ENCODE assay signal across 20 cellular contexts in genomic region chr7:95905165-95905564, GRCh38.
DNase-seq lines count a peak whose midpoint lies in the region; ATAC-seq and TF ChIP-seq lines count a peak whose summit lies in the region.
"Had no signal": no experiment of that assay in that cellular context is flagged by ENCODE, and none has a peak within 500 bp of the region (broad histone marks: within the 10 kb centered on the region; RNA-seq: fewer than 3 reads in every experiment).

No MANE protein-coding gene starts in this region.

- H2BK12ac ChIP-seq in mesenchymal stem cell (ENCODE audit: low read length in 2 of 2), result no peak overlapping the region

- no peak overlapping the region for H3K23ac ChIP-seq in mesenchymal stem cell (ENCODE audit: low read length in 2 of 2)

- H3K27me3 ChIP-seq in GM23248 (replicated peaks; ENCODE audit: insufficient read depth) (0 out of 2 replicates have a peak, but pooled peaks cover 3% of the 10 kb centered on the region), endodermal cell (ENCODE audit: control insufficient read depth, insufficient read depth, low read length, poor library complexity, severe bottlenecking) (no peaks in the 10 kb centered on the region), mesenchymal stem cell (ENCODE audit: control insufficient read depth in 1 of 2, insufficient read depth in 1 of 2, low read length in 2 of 2) (no peaks in the 10 kb centered on the region), colonic mucosa (no peaks in the 10 kb centered on the region), aorta (ENCODE audit: control insufficient read depth in 1 of 2, insufficient read depth in 2 of 2, low read length in 1 of 2) (no peaks in the 10 kb centered on the region)
- H3K27me3 ChIP-seq: BE2C had no signal

- no peak overlapping the region for H3K4me3 Mint-ChIP-seq in endodermal cell
- H3K4me3 Mint-ChIP-seq: dendritic cell treated with granulocyte-macrophage colony-stimulating factor and Interleukin-4, amounts not matched to agents 40 ng/mL and 50 ng/mL, for 4 days; stimulated activated effector memory CD8-positive, alpha-beta T cell treated with anti-CD3 and anti-CD28 coated beads, Interleukin-12 subunit alpha, Interleukin-12 subunit beta, amount 100 ng/mL, for 72 hours; T-helper 2 cell treated with Interferon-gamma antibody and Interleukin-4, amounts not matched to agents 5 μg/mL and 100 μg/mL, for 36 hours had no signal

- H3K36me3 Mint-ChIP-seq in endodermal cell (ENCODE audit: low read depth), result no peaks in the 10 kb centered on the region
- H3K36me3 Mint-ChIP-seq: stimulated activated effector memory CD8-positive, alpha-beta T cell treated with anti-CD3 and anti-CD28 coated beads, Interleukin-12 subunit alpha, Interleukin-12 subunit beta, amount 100 ng/mL, for 72 hours had no signal

- no peaks in the 10 kb centered on the region for H3K79me2 ChIP-seq in GM23248 (ENCODE audit: insufficient read depth)

- in situ Hi-C loops in GM23248 (cut with MboI), result loop anchor here (10.0 to 25.0 kb wide), 2 partner anchors 1140 to 1932 kb away; no protein-coding TSS in a partner anchor

- no peak for TF ChIP-seq CTCF in endodermal cell (conservative IDR thresholded peaks at IDR 0.05)
- TF ChIP-seq CTCF in colonic mucosa (IDR thresholded peaks at IDR 0.05), result no peak

- no peaks in the 10 kb centered on the region for H3F3A ChIP-seq in GM23248 (ENCODE audit: insufficient read depth)

- H2BK15ac ChIP-seq in mesenchymal stem cell (ENCODE audit: low read depth, poor library complexity, severe bottlenecking), result no peak overlapping the region

- H3K9me2 ChIP-seq in GM23248 (ENCODE audit: insufficient read depth), result 0 out of 2 replicates have a peak, but pooled peaks cover 4% of the 10 kb centered on the region

- no peak overlapping the region for H3K18ac ChIP-seq in mesenchymal stem cell (ENCODE audit: low read depth in 1 of 2, low read length in 2 of 2)

- no peaks in the 10 kb centered on the region for H3K9me3 Mint-ChIP-seq in endodermal cell
- H3K9me3 Mint-ChIP-seq: dendritic cell treated with granulocyte-macrophage colony-stimulating factor and Interleukin-4, amounts not matched to agents 40 ng/mL and 50 ng/mL, for 4 days; stimulated activated effector memory CD8-positive, alpha-beta T cell treated with anti-CD3 and anti-CD28 coated beads, Interleukin-12 subunit alpha, Interleukin-12 subunit beta, amount 100 ng/mL, for 72 hours; T-helper 2 cell treated with Interferon-gamma antibody and Interleukin-4, amounts not matched to agents 5 μg/mL and 100 μg/mL, for 36 hours had no signal

- DNase-seq in GM23248 (peak; percentile 36), OCI-M1 (lab: John Stamatoyannopoulos, UW) (peak; percentile 45), endodermal cell (peak; percentile 65), mesenchymal stem cell (peak; percentile 21), colonic mucosa (no peak), aorta (no peak)
- no peak for DNase-seq in activated naive CD4-positive, alpha-beta T cell treated with Interleukin-2 at 50 U/mL for 16 hours
- DNase-seq: activated CD4-positive, CD25-positive, alpha-beta regulatory T cell treated with anti-CD3 and anti-CD28 coated beads, Interleukin-2, amount 50 U/mL, for 72 hours; activated gamma-delta T cell treated with Interleukin-2 at 50 U/mL for 16 hours; BE2C; glutamatergic neuron; GOT3; KBM-7; NCI-H1417 treated with DMSO at 0.1 percent for 48 hours; NCI-H2171 treated with DMSO at 0.1 percent for 48 hours; SHP77 had no signal

- H2BK120ac ChIP-seq in mesenchymal stem cell (ENCODE audit: low read depth, low read length), result no peak overlapping the region

- 14 to 16% methylated on average over 3 of the region's 3 CpGs for WGBS in GM23248 (ENCODE audit: low coverage in 1 of 2, low lambda C conversion rate in 2 of 2, missing lambda C conversion rate in 2 of 2), 2 experiments
- 57 to 58% methylated on average over 3 of the region's 3 CpGs for WGBS in endodermal cell (ENCODE audit: insufficient coverage in 1 of 2, insufficient read length in 1 of 2), 2 experiments
- 49% methylated on average over 3 of the region's 3 CpGs for WGBS in mesenchymal stem cell
- 31 to 32% methylated on average over 3 of the region's 3 CpGs for WGBS in aorta, 2 donors

- H3K9ac ChIP-seq in GM23248, result no peak overlapping the region
- no peak overlapping the region for H3K9ac ChIP-seq in endodermal cell (ENCODE audit: extremely low read depth, low read length, poor library complexity, severe bottlenecking)
- no peak overlapping the region for H3K9ac ChIP-seq in mesenchymal stem cell (ENCODE audit: low read length)
- H3K9ac ChIP-seq in colonic mucosa (ENCODE audit: low read depth in 2 of 2, low read length in 2 of 2), result no peak overlapping the region

- no peak overlapping the region for H4K8ac ChIP-seq in mesenchymal stem cell (ENCODE audit: low read length)

- H3K27ac Mint-ChIP-seq in endodermal cell, result no peak overlapping the region
- H3K27ac Mint-ChIP-seq: dendritic cell treated with granulocyte-macrophage colony-stimulating factor and Interleukin-4, amounts not matched to agents 40 ng/mL and 50 ng/mL, for 4 days; stimulated activated effector memory CD8-positive, alpha-beta T cell treated with anti-CD3 and anti-CD28 coated beads, Interleukin-12 subunit alpha, Interleukin-12 subunit beta, amount 100 ng/mL, for 72 hours; T-helper 2 cell treated with Interferon-gamma antibody and Interleukin-4, amounts not matched to agents 5 μg/mL and 100 μg/mL, for 36 hours had no signal

- no peak overlapping the region for H3K4me3 ChIP-seq in GM23248
- no peak overlapping the region for H3K4me3 ChIP-seq in endodermal cell (ENCODE audit: low read length)
- H3K4me3 ChIP-seq in mesenchymal stem cell (ENCODE audit: insufficient read depth in 1 of 2, low read depth in 1 of 2, low read length in 2 of 2), result no peak overlapping the region
- no peak overlapping the region for H3K4me3 ChIP-seq in colonic mucosa
- H3K4me3 ChIP-seq in aorta (ENCODE audit: low read length in 2 of 2), result no peak overlapping the region
- H3K4me3 ChIP-seq: thoracic aorta had no signal

- no peaks in the 10 kb centered on the region for H3K4me1 ChIP-seq in GM23248 (ENCODE audit: insufficient read depth)
- H3K4me1 ChIP-seq in endodermal cell (ENCODE audit: control insufficient read depth, insufficient read depth, low read length), result no peaks in the 10 kb centered on the region
- no peaks in the 10 kb centered on the region for H3K4me1 ChIP-seq in mesenchymal stem cell (ENCODE audit: control insufficient read depth, insufficient read depth, low read depth, low read length)
- H3K4me1 ChIP-seq in colonic mucosa, result no peaks in the 10 kb centered on the region
- H3K4me1 ChIP-seq in aorta (ENCODE audit: control insufficient read depth in 1 of 2, insufficient read depth in 2 of 2, low read length in 2 of 2), result no peaks in the 10 kb centered on the region

- no peaks in the 10 kb centered on the region for H4K20me1 ChIP-seq in GM23248 (ENCODE audit: insufficient read depth)

- no peak overlapping the region for H3K27ac ChIP-seq in GM23248
- H3K27ac ChIP-seq in endodermal cell (ENCODE audit: low read depth, low read length), result no peak overlapping the region
- H3K27ac ChIP-seq in mesenchymal stem cell (ENCODE audit: low read length, poor library complexity, severe bottlenecking), result no peak overlapping the region
- no peak overlapping the region for H3K27ac ChIP-seq in colonic mucosa
- H3K27ac ChIP-seq in aorta (ENCODE audit: low read depth in 1 of 2, low read length in 2 of 2), result no peak overlapping the region
- H3K27ac ChIP-seq: thoracic aorta had no signal

- H3K4me2 ChIP-seq in GM23248 (ENCODE audit: unreplicated experiment), result no peak overlapping the region
- H3K4me2 ChIP-seq in mesenchymal stem cell (ENCODE audit: low read length, poor library complexity, severe bottlenecking), result no peak overlapping the region

- peaks cover 2% of the 10 kb centered on the region for H3K27me3 Mint-ChIP-seq in endodermal cell (ENCODE audit: insufficient read depth)

- intact Hi-C loops in colonic mucosa (cut with DNase I) (no loop called here), aorta (cut with DNase I) (no loop called here)

- ATAC-seq in aorta (ENCODE audit: low FRiP score), result no peak
- ATAC-seq: stimulated activated effector memory CD8-positive, alpha-beta T cell treated with anti-CD3 and anti-CD28 coated beads, Interleukin-12 subunit alpha, Interleukin-12 subunit beta, amount 100 ng/mL, for 72 hours had no signal

- no peak overlapping the region for H3K14ac ChIP-seq in mesenchymal stem cell (ENCODE audit: low read length in 2 of 2)

- H4K91ac ChIP-seq in mesenchymal stem cell (ENCODE audit: low read length), result no peak overlapping the region

- H3K36me3 ChIP-seq in GM23248 (ENCODE audit: low read depth) (no peaks in the 10 kb centered on the region), endodermal cell (ENCODE audit: control insufficient read depth, insufficient read depth, low read length) (no peaks in the 10 kb centered on the region), mesenchymal stem cell (ENCODE audit: control insufficient read depth in 1 of 2, insufficient read depth in 2 of 2, low read depth in 1 of 2, low read length in 2 of 2) (no peaks in the 10 kb centered on the region), colonic mucosa (no peaks in the 10 kb centered on the region), aorta (ENCODE audit: control insufficient read depth in 1 of 2, insufficient read depth in 2 of 2, low read length in 1 of 2) (peaks cover 2% of the 10 kb centered on the region in 2 donors)
- H3K36me3 ChIP-seq: BE2C had no signal

- H3K9me3 ChIP-seq in GM23248 (ENCODE audit: low read depth) (no peaks in the 10 kb centered on the region), endodermal cell (ENCODE audit: control insufficient read depth, low read length) (no peaks in the 10 kb centered on the region), mesenchymal stem cell (ENCODE audit: control insufficient read depth, low read length) (no peaks in the 10 kb centered on the region), colonic mucosa (no peaks in the 10 kb centered on the region), aorta (ENCODE audit: control insufficient read depth, low read length) (no peaks in the 10 kb centered on the region)
- H3K9me3 ChIP-seq: BE2C, thoracic aorta had no signal

- no peak overlapping the region for H3K4ac ChIP-seq in mesenchymal stem cell (ENCODE audit: low read depth in 1 of 2, low read length in 2 of 2)

- H2AFZ ChIP-seq in GM23248 (no peak overlapping the region), mesenchymal stem cell (ENCODE audit: low read depth, low read length) (no peak overlapping the region)

- H2AK5ac ChIP-seq in mesenchymal stem cell (ENCODE audit: low read length, severe bottlenecking), result no peak overlapping the region

- no peaks in the 10 kb centered on the region for H3K79me1 ChIP-seq in mesenchymal stem cell (replicated peaks; ENCODE audit: low read length, poor library complexity, severe bottlenecking)

- H2BK5ac ChIP-seq in mesenchymal stem cell (ENCODE audit: low read depth, low read length, poor library complexity, severe bottlenecking), result no peak overlapping the region

- H3K4me1 Mint-ChIP-seq in endodermal cell, result peaks cover 10% of the 10 kb centered on the region
- H3K4me1 Mint-ChIP-seq: stimulated activated effector memory CD8-positive, alpha-beta T cell treated with anti-CD3 and anti-CD28 coated beads, Interleukin-12 subunit alpha, Interleukin-12 subunit beta, amount 100 ng/mL, for 72 hours had no signal

Comparison
In these comparisons a context has a peak if more than half of its experiments do, and no peak if none do; other contexts are left out.
1. DNase-seq: peak in GM23248 (single experiment), OCI-M1 (single experiment), endodermal cell (single experiment) and mesenchymal stem cell (single experiment); none in colonic mucosa (single experiment), aorta (0 of 2) and activated naive CD4-positive, alpha-beta T cell treated with Interleukin-2 at 50 U/mL for 16 hours (single experiment).